18 cellular contexts compared by ENCODE assay signal in the genomic region with DNA sequence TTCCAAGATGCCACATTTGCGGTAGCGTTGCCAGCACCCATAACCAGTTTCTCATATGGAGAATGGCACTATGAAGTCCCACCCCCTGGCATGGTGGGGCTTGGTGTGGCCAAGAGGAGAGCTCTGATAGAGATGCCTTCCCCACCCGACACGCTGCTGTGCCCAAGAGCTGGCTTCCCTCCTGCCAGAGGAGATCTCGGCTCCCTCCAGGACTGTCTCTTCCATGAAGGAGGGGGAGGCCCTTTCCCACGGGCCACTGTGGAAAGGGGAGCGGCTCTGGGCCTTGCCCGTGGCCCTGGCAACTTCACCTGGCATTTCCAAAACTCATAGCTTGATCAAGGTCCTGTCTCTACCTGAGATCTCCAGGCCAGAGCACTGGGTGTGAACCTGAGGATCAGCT.
A peak's percentile ranks its signal among the peaks of the same experiment; 100 is the strongest.
DNase-seq lines count a peak whose midpoint lies in the region; ATAC-seq, FAIRE-seq and TF ChIP-seq lines count a peak whose summit lies in the region.
"Had no signal": no experiment of that assay in that cellular context is flagged by ENCODE, and none has a peak within 500 bp of the region (broad histone marks: within the 10 kb centered on the region; RNA-seq: fewer than 3 reads in every experiment).

No MANE protein-coding gene starts in this region.

- H3K4me3 ChIP-seq in IMR-90 (ENCODE audit: insufficient read depth, low read depth, low read length) = no peak overlapping the region
- H3K4me3 ChIP-seq in breast epithelium = no peak overlapping the region
- H3K4me3 ChIP-seq in mesodermal cell (ENCODE audit: extremely low read depth, insufficient read depth, low read length, poor library complexity, severe bottlenecking) = no peak overlapping the region
- H3K4me3 ChIP-seq: tibial artery had no signal

- peaks cover 2% of the 10 kb centered on the region for H3K27me3 Mint-ChIP-seq in activated CD4-positive, alpha-beta T cell treated with anti-CD3 and anti-CD28 coated beads, Interleukin-2, amount 10 ng/mL, durations not matched to agents 24 days and 14 days

- peak overlapping the region; percentile 82; the same call in 1 of the 2 replicates for H2BK20ac ChIP-seq in IMR-90 (ENCODE audit: low read depth, low read length)

- no peaks in the 10 kb centered on the region for H3K79me1 ChIP-seq in IMR-90 (ENCODE audit: low read depth in 1 of 2, low read length in 2 of 2)

- H3K9me3 Mint-ChIP-seq in stimulated activated effector memory CD8-positive, alpha-beta T cell treated with anti-CD3 and anti-CD28 coated beads, Interleukin-12 subunit alpha, Interleukin-12 subunit beta, amount 100 ng/mL, for 72 hours = no peaks in the 10 kb centered on the region
- no peaks in the 10 kb centered on the region for H3K9me3 Mint-ChIP-seq in activated CD4-positive, alpha-beta T cell treated with anti-CD3 and anti-CD28 coated beads, Interleukin-2, amount 10 ng/mL, durations not matched to agents 24 days and 14 days
- H3K9me3 Mint-ChIP-seq: activated naive CD4-positive, alpha-beta T cell treated with anti-CD3 and anti-CD28 coated beads, Interleukin-2, amount 50 U/mL, for 24 hours; activated T-cell treated with anti-CD3 and anti-CD28 coated beads, Interleukin-2, amount 50 U/mL, for 4 hours had no signal

- no peak for TF ChIP-seq POLR2A in IMR-90 (IDR thresholded peaks at IDR 0.05; ENCODE audit: low read depth, low read length)
- no peak for TF ChIP-seq POLR2A in breast epithelium (IDR thresholded peaks at IDR 0.05)
- no peak for TF ChIP-seq POLR2A in H54 (IDR thresholded peaks at IDR 0.05; ENCODE audit: low read depth, low read length)

- H3K27ac Mint-ChIP-seq in stimulated activated effector memory CD8-positive, alpha-beta T cell treated with anti-CD3 and anti-CD28 coated beads, Interleukin-12 subunit alpha, Interleukin-12 subunit beta, amount 100 ng/mL, for 72 hours = peak overlapping the region; percentile 93
- no peak overlapping the region for H3K27ac Mint-ChIP-seq in activated CD4-positive, alpha-beta T cell treated with anti-CD3 and anti-CD28 coated beads, Interleukin-2, amount 10 ng/mL, durations not matched to agents 24 days and 14 days
- H3K27ac Mint-ChIP-seq: activated naive CD4-positive, alpha-beta T cell treated with anti-CD3 and anti-CD28 coated beads, Interleukin-2, amount 50 U/mL, for 24 hours had no signal

- peak overlapping the region; percentile 75; the same call in 1 of the 3 replicates for H2BK15ac ChIP-seq in IMR-90 (ENCODE audit: low read depth, low read length)

- H2BK5ac ChIP-seq in IMR-90 (ENCODE audit: low read depth, low read length, poor library complexity, severe bottlenecking) = no peak overlapping the region

- H3K4me2 ChIP-seq in IMR-90 (ENCODE audit: low read depth, low read length) = no peak overlapping the region

- no peak overlapping the region for H4K91ac ChIP-seq in IMR-90 (ENCODE audit: insufficient read depth, low read depth, low read length)

- TF ChIP-seq CTCF in IMR-90 (conservative IDR thresholded peaks at IDR 0.05; ENCODE audit: low read depth, low read length) (no peak), breast epithelium (IDR thresholded peaks at IDR 0.05) (no peak)

- H3K36me3 Mint-ChIP-seq in stimulated activated effector memory CD8-positive, alpha-beta T cell treated with anti-CD3 and anti-CD28 coated beads, Interleukin-12 subunit alpha, Interleukin-12 subunit beta, amount 100 ng/mL, for 72 hours = peaks cover 6% of the 10 kb centered on the region
- no peaks in the 10 kb centered on the region for H3K36me3 Mint-ChIP-seq in activated CD4-positive, alpha-beta T cell treated with anti-CD3 and anti-CD28 coated beads, Interleukin-2, amount 10 ng/mL, durations not matched to agents 24 days and 14 days (ENCODE audit: low read depth)
- H3K36me3 Mint-ChIP-seq: activated naive CD4-positive, alpha-beta T cell treated with anti-CD3 and anti-CD28 coated beads, Interleukin-2, amount 50 U/mL, for 24 hours had no signal

- H3K9ac ChIP-seq in IMR-90 (ENCODE audit: low read depth, low read length) = no peak overlapping the region

- H3K27me3 ChIP-seq in IMR-90 (ENCODE audit: control insufficient read depth, insufficient read depth, low read length) (no peaks in the 10 kb centered on the region; the same call in 1 of the 2 replicates), breast epithelium (peaks cover 0 to 18% of the 10 kb centered on the region in 2 donors)

- H3K4me1 ChIP-seq in IMR-90 (ENCODE audit: control insufficient read depth, insufficient read depth, low read length) (peaks cover 15% of the 10 kb centered on the region), breast epithelium (no peaks in the 10 kb centered on the region), mesodermal cell (ENCODE audit: control insufficient read depth, insufficient read depth, low read length, poor library complexity, severe bottlenecking) (peaks cover 83% of the 10 kb centered on the region)

- H3K4ac ChIP-seq in IMR-90 (ENCODE audit: low read depth, low read length) = 0 out of 2 replicates have a peak overlapping the region, but pooled peaks have one; percentile 80

- FAIRE-seq in H54 (lab: Jason Lieb, UNC) = no peak
- FAIRE-seq: endometrium had no signal

- no peak overlapping the region for H3K18ac ChIP-seq in IMR-90 (ENCODE audit: low read depth, low read length)

- no CpG with 5 or more reads among the region's 8 CpGs for WGBS in IMR-90 (ENCODE audit: extremely low coverage in 2 of 2, insufficient read length in 1 of 2), 2 experiments
- 66 to 78% methylated on average over 5 to 7 of the region's 8 CpGs for WGBS in mesodermal cell (ENCODE audit: insufficient coverage in 2 of 2), 2 experiments

- H3K56ac ChIP-seq in IMR-90 (ENCODE audit: extremely low read depth, insufficient read depth, low read length) = no peak overlapping the region

- no peaks in the 10 kb centered on the region; the same call in 1 of the 2 replicates for H4K20me1 ChIP-seq in IMR-90 (ENCODE audit: insufficient read depth, low read length)

- peak overlapping the region; percentile 42 for H3K4me3 Mint-ChIP-seq in stimulated activated effector memory CD8-positive, alpha-beta T cell treated with anti-CD3 and anti-CD28 coated beads, Interleukin-12 subunit alpha, Interleukin-12 subunit beta, amount 100 ng/mL, for 72 hours
- H3K4me3 Mint-ChIP-seq in activated CD4-positive, alpha-beta T cell treated with anti-CD3 and anti-CD28 coated beads, Interleukin-2, amount 10 ng/mL, durations not matched to agents 24 days and 14 days = no peak overlapping the region
- H3K4me3 Mint-ChIP-seq: activated naive CD4-positive, alpha-beta T cell treated with anti-CD3 and anti-CD28 coated beads, Interleukin-2, amount 50 U/mL, for 24 hours; activated T-cell treated with anti-CD3 and anti-CD28 coated beads, Interleukin-2, amount 50 U/mL, for 4 hours had no signal

- no peak for DNase-seq in IMR-90
- no peak for DNase-seq in breast epithelium (ENCODE audit: low spot score in 2 of 2)
- no peak for DNase-seq in stimulated activated effector memory CD8-positive, alpha-beta T cell treated with anti-CD3 and anti-CD28 coated beads, Interleukin-12 subunit alpha, Interleukin-12 subunit beta, amount 100 ng/mL, for 72 hours (ENCODE audit: low spot score in 2 of 2)
- no peak for DNase-seq in activated CD4-positive, alpha-beta T cell treated with anti-CD3 and anti-CD28 coated beads, Interleukin-2, amount 10 ng/mL, durations not matched to agents 24 days and 14 days
- DNase-seq in H54 (ENCODE audit: insufficient read length, low spot score) = no peak
- DNase-seq: activated CD4-positive, alpha-beta T cell treated with anti-CD3 and anti-CD28 coated beads, Interleukin-2, amount 50 U/mL, for 4 hours; activated T-cell treated with anti-CD3 and anti-CD28 coated beads, Interleukin-2, amount 50 U/mL, for 4 hours; Calu3; Karpas-422; NCI-H1105 treated with DMSO at 0.1 percent for 48 hours; NCI-H2107; NCI-H510A treated with DMSO at 0.1 percent for 48 hours; stimulated activated naive CD4-positive, alpha-beta T cell had no signal

- H4K5ac ChIP-seq in IMR-90 (ENCODE audit: low read depth, low read length) = no peak overlapping the region

- H2AK9ac ChIP-seq in IMR-90 (replicated peaks; ENCODE audit: low read depth, low read length, poor library complexity) = no peak overlapping the region

- peaks cover 14% of the 10 kb centered on the region for H3K9me1 ChIP-seq in IMR-90 (ENCODE audit: insufficient read depth, low read length)

- BruUV-seq in IMR-90 (replicated peaks; lab: Mats Ljungman, UMichigan) = no TSS peak

- peak overlapping the region; percentile 67 for H2AFZ ChIP-seq in IMR-90 (replicated peaks; ENCODE audit: low read length, poor library complexity)

- peak overlapping the region in 1 of 2 experiments; percentile 66; a peak in 1 of 4 replicates for H4K8ac ChIP-seq in IMR-90 (ENCODE audit: low read depth in 2 of 2, low read length in 2 of 2)

- H2AK5ac ChIP-seq in IMR-90 (ENCODE audit: low read depth, low read length) = peak overlapping the region; percentile 85; the same call in 1 of the 2 replicates

- in situ Hi-C loops in IMR-90 (cut with MboI; ENCODE audit: low sequenced_read_pairs) = no loop called here

- H3K4me1 Mint-ChIP-seq in stimulated activated effector memory CD8-positive, alpha-beta T cell treated with anti-CD3 and anti-CD28 coated beads, Interleukin-12 subunit alpha, Interleukin-12 subunit beta, amount 100 ng/mL, for 72 hours = peaks cover 76% of the 10 kb centered on the region
- peaks cover 31% of the 10 kb centered on the region for H3K4me1 Mint-ChIP-seq in activated CD4-positive, alpha-beta T cell treated with anti-CD3 and anti-CD28 coated beads, Interleukin-2, amount 10 ng/mL, durations not matched to agents 24 days and 14 days

- H3K36me3 ChIP-seq in IMR-90 (ENCODE audit: control insufficient read depth, insufficient read depth, low read length) = no peaks in the 10 kb centered on the region
- H3K36me3 ChIP-seq in breast epithelium = no peaks in the 10 kb centered on the region
- no peaks in the 10 kb centered on the region for H3K36me3 ChIP-seq in mesodermal cell (ENCODE audit: control insufficient read depth, insufficient read depth, low read length)
- H3K36me3 ChIP-seq: tibial artery had no signal

- CTCF ChIA-PET in IMR-90 (lab: Yijun Ruan, JAX) = no interaction called here

- H3K23ac ChIP-seq in IMR-90 (ENCODE audit: low read depth, low read length) = no peak overlapping the region

- no peak for TF ChIP-seq RAD21 in IMR-90 (IDR thresholded peaks at IDR 0.05; ENCODE audit: low read length)

- peak overlapping the region; percentile 77 for H2BK120ac ChIP-seq in IMR-90 (ENCODE audit: low read depth, low read length)

- POLR2A ChIA-PET in IMR-90 (lab: Charles Lee; ENCODE audit: unreplicated experiment) = interaction anchor here (0.6 kb wide), 1 partner anchor 158 kb away, joined by 3 read pairs; no protein-coding TSS in a partner anchor

- dilution Hi-C loops in IMR-90 (cut with HindIII; ENCODE audit: low sequenced_read_pairs, unreplicated experiment) = no loop called here

- no peak overlapping the region for H3K14ac ChIP-seq in IMR-90 (replicated peaks; ENCODE audit: low read depth, low read length)

- ATAC-seq in IMR-90 (ENCODE audit: low read depth) (no peak), HG03354 (IDR thresholded peaks at IDR 0.05; ENCODE audit: poor library complexity, severe bottlenecking, unreplicated experiment) (no peak)
- ATAC-seq in stimulated activated effector memory CD8-positive, alpha-beta T cell treated with anti-CD3 and anti-CD28 coated beads, Interleukin-12 subunit alpha, Interleukin-12 subunit beta, amount 100 ng/mL, for 72 hours = no peak
- ATAC-seq: activated T-cell treated with anti-CD3 and anti-CD28 coated beads, Interleukin-2, amount 50 U/mL, for 4 hours had no signal

- no peak overlapping the region for H3K27ac ChIP-seq in IMR-90 (ENCODE audit: insufficient read depth, low read length)
- H3K27ac ChIP-seq in breast epithelium = peak overlapping the region; percentile 89 to 90
- H3K27ac ChIP-seq in mesodermal cell (ENCODE audit: low read depth, low read length, severe bottlenecking) = peak overlapping the region; percentile 29
- H3K27ac ChIP-seq: tibial artery had no signal

- H3K9me3 ChIP-seq in IMR-90 (ENCODE audit: control insufficient read depth, insufficient read depth, low read length) (no peaks in the 10 kb centered on the region), breast epithelium (no peaks in the 10 kb centered on the region), mesodermal cell (ENCODE audit: control insufficient read depth, low read length) (no peaks in the 10 kb centered on the region)
- H3K9me3 ChIP-seq: tibial artery had no signal

- intact Hi-C loops in IMR-90 (cut with micrococcal nuclease) (no loop called here), breast epithelium (cut with DNase I; ENCODE audit: low total_unique reads) (no loop called here)
- intact Hi-C loops in activated CD4-positive, alpha-beta T cell treated with anti-CD3 and anti-CD28 coated beads, Interleukin-2, amount 10 ng/mL, durations not matched to agents 24 days and 14 days (cut with micrococcal nuclease) = loop anchor here (5.0 kb wide), 1 partner anchor 105 kb away; no protein-coding TSS in a partner anchor
